1 cellular context compared by ENCODE assay signal in the genomic region with DNA sequence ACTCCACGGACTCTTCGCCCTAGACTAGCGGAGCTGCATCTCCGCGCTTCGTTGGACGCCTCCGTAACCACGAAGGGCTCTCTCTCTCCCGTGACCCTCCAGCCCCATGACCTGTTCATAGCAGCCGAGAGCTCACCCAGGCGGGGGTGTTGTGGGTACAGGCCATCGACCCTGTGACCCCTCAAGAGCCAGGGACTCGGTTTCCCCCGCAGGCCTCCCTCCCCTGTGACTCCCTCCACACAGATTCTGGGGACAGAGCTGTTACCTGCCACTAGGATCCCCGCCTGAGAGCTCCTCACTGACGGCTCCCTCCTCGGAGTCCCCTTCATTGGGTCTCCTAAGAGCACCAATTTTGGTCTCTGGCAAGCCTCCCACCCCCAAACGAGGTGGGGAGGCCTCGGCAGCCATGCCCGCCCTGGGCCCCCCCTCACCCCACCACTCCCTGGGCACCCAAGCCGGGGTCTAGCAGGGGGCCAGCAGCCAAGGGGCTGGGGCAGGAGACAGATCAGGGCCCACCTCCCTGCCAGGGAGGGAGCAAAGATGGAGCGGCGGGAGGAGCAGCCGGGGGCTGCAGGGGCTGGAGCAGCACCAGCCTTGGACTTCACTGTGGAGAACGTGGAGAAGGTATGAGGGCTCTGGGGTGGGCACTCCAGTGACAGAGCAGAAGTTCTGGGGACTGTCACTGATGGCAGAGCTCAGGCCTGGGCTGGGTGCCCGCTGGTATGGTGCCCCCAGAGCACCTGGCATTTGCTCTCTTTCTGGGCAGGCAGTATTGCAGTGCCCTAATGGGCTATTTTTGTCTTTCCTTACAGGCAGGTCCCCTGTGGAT.
TF ChIP-seq lines count a peak whose summit lies in the region.

No MANE protein-coding gene starts in this region.

TF ChIP-seq in K562, 482 proteins besides CTCF, POLR2A, EP300 and RAD21 (continued from another document):
- TF ChIP-seq, protein P1, sequence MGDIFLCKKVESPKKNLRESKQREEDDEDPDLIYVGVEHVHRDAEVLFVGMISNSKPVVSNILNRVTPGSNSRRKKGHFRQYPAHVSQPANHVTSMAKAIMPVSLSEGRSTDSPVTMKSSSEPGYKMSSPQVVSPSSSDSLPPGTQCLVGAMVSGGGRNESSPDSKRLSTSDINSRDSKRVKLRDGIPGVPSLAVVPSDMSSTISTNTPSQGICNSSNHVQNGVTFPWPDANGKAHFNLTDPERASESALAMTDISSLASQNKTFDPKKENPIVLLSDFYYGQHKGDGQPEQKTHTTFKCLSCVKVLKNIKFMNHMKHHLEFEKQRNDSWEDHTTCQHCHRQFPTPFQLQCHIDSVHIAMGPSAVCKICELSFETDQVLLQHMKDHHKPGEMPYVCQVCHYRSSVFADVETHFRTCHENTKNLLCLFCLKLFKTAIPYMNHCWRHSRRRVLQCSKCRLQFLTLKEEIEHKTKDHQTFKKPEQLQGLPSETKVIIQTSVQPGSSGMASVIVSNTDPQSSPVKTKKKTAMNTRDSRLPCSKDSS (IDR thresholded peaks at IDR 0.05; ENCODE audit: low read depth, partially characterized antibody), result no peak
- TF ChIP-seq, protein P2, sequence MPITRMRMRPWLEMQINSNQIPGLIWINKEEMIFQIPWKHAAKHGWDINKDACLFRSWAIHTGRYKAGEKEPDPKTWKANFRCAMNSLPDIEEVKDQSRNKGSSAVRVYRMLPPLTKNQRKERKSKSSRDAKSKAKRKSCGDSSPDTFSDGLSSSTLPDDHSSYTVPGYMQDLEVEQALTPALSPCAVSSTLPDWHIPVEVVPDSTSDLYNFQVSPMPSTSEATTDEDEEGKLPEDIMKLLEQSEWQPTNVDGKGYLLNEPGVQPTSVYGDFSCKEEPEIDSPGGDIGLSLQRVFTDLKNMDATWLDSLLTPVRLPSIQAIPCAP (CRISPR knock-in tag; IDR thresholded peaks at IDR 0.05; ENCODE audit: borderline replicate concordance), result no peak
- no peak for TF ChIP-seq FOXA1 (IDR thresholded peaks at IDR 0.05; ENCODE audit: borderline replicate concordance)
- no peak for TF ChIP-seq FOXO4 (CRISPR knock-in tag; IDR thresholded peaks at IDR 0.05)
- TF ChIP-seq NFE2 (IDR thresholded peaks at IDR 0.05; ENCODE audit: low read depth), result no peak
- peak; percentile 65; the same call in 1 of the 2 replicates for TF ChIP-seq ZNF740 (CRISPR knock-in tag; IDR thresholded peaks at IDR 0.05)
- TF ChIP-seq ZNF740 (tag; IDR thresholded peaks at IDR 0.05), result no peak; a peak in 1 of 4 replicates
- no peak for TF ChIP-seq NFRKB (IDR thresholded peaks at IDR 0.05; ENCODE audit: low read depth)
- no peak for TF ChIP-seq SMAD1 (IDR thresholded peaks at IDR 0.05; ENCODE audit: low read depth, low read length, partially characterized antibody)
- TF ChIP-seq MAFG (tag; conservative IDR thresholded peaks at IDR 0.05), result no peak
- TF ChIP-seq HDAC3 (IDR thresholded peaks at IDR 0.05; ENCODE audit: borderline replicate concordance, partially characterized antibody), result no peak
- peak; percentile 49; the same call in 1 of the 2 replicates for TF ChIP-seq CBFB (CRISPR knock-in tag; IDR thresholded peaks at IDR 0.05)
- TF ChIP-seq ZNF253 (CRISPR knock-in tag; conservative IDR thresholded peaks at IDR 0.05), result no peak
- TF ChIP-seq KLF16 (IDR thresholded peaks at IDR 0.05), result no peak
- no peak for TF ChIP-seq BRD4 (IDR thresholded peaks at IDR 0.05)
- TF ChIP-seq NFYB (IDR thresholded peaks at IDR 0.05; ENCODE audit: extremely low read depth, insufficient read length), result no peak
- TF ChIP-seq, protein P3, sequence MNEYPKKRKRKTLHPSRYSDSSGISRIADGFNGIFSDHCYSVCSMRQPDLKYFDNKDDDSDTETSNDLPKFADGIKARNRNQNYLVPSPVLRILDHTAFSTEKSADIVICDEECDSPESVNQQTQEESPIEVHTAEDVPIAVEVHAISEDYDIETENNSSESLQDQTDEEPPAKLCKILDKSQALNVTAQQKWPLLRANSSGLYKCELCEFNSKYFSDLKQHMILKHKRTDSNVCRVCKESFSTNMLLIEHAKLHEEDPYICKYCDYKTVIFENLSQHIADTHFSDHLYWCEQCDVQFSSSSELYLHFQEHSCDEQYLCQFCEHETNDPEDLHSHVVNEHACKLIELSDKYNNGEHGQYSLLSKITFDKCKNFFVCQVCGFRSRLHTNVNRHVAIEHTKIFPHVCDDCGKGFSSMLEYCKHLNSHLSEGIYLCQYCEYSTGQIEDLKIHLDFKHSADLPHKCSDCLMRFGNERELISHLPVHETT (CRISPR knock-in tag; conservative IDR thresholded peaks at IDR 0.05 in 1 of 2, IDR thresholded peaks at IDR 0.05 in 1 of 2), result 0 out of 4 replicates have a peak, but pooled peaks of 1 of the 2 experiments have one; percentile 10
- TF ChIP-seq RFX7 (CRISPR knock-in tag; IDR thresholded peaks at IDR 0.05), result no peak
- TF ChIP-seq SMARCA4 (IDR thresholded peaks at IDR 0.05), result 0 out of 2 replicates have a peak, but pooled peaks have one; percentile 15
- TF ChIP-seq TGIF2 (CRISPR knock-in tag; IDR thresholded peaks at IDR 0.05), result no peak
- TF ChIP-seq, protein P4, sequence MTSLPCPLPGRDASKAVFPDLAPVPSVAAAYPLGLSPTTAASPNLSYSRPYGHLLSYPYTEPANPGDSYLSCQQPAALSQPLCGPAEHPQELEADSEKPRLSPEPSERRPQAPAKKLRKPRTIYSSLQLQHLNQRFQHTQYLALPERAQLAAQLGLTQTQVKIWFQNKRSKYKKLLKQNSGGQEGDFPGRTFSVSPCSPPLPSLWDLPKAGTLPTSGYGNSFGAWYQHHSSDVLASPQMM (CRISPR knock-in tag; IDR thresholded peaks at IDR 0.05), result no peak
- TF ChIP-seq, protein P5, sequence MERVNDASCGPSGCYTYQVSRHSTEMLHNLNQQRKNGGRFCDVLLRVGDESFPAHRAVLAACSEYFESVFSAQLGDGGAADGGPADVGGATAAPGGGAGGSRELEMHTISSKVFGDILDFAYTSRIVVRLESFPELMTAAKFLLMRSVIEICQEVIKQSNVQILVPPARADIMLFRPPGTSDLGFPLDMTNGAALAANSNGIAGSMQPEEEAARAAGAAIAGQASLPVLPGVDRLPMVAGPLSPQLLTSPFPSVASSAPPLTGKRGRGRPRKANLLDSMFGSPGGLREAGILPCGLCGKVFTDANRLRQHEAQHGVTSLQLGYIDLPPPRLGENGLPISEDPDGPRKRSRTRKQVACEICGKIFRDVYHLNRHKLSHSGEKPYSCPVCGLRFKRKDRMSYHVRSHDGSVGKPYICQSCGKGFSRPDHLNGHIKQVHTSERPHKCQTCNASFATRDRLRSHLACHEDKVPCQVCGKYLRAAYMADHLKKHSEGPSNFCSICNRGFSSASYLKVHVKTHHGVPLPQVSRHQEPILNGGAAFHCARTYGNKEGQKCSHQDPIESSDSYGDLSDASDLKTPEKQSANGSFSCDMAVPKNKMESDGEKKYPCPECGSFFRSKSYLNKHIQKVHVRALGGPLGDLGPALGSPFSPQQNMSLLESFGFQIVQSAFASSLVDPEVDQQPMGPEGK (CRISPR knock-in tag; IDR thresholded peaks at IDR 0.05; ENCODE audit: borderline replicate concordance), result no peak
- no peak for TF ChIP-seq ZNF124 (CRISPR knock-in tag; IDR thresholded peaks at IDR 0.05)
- no peak for TF ChIP-seq ZFP1 (CRISPR knock-in tag; IDR thresholded peaks at IDR 0.05)
- TF ChIP-seq DPF2 (IDR thresholded peaks at IDR 0.05), result peak; percentile 32; the same call in 1 of the 2 replicates
- TF ChIP-seq, protein P6, sequence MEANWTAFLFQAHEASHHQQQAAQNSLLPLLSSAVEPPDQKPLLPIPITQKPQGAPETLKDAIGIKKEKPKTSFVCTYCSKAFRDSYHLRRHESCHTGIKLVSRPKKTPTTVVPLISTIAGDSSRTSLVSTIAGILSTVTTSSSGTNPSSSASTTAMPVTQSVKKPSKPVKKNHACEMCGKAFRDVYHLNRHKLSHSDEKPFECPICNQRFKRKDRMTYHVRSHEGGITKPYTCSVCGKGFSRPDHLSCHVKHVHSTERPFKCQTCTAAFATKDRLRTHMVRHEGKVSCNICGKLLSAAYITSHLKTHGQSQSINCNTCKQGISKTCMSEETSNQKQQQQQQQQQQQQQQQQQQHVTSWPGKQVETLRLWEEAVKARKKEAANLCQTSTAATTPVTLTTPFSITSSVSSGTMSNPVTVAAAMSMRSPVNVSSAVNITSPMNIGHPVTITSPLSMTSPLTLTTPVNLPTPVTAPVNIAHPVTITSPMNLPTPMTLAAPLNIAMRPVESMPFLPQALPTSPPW (CRISPR knock-in tag; IDR thresholded peaks at IDR 0.05), result no peak
- peak; percentile 30 for TF ChIP-seq CHD1 (IDR thresholded peaks at IDR 0.05; ENCODE audit: low read length)
- peak; percentile 17; the same call in 1 of the 2 replicates for TF ChIP-seq ERF (CRISPR knock-in tag; IDR thresholded peaks at IDR 0.05)
- TF ChIP-seq TCFL5 (CRISPR knock-in tag; conservative IDR thresholded peaks at IDR 0.05), result no peak
- no peak for TF ChIP-seq KAT8 (IDR thresholded peaks at IDR 0.05; ENCODE audit: low read depth)
- TF ChIP-seq NFIX (CRISPR knock-in tag; IDR thresholded peaks at IDR 0.05; ENCODE audit: low read depth), result no peak
- TF ChIP-seq, protein P7, sequence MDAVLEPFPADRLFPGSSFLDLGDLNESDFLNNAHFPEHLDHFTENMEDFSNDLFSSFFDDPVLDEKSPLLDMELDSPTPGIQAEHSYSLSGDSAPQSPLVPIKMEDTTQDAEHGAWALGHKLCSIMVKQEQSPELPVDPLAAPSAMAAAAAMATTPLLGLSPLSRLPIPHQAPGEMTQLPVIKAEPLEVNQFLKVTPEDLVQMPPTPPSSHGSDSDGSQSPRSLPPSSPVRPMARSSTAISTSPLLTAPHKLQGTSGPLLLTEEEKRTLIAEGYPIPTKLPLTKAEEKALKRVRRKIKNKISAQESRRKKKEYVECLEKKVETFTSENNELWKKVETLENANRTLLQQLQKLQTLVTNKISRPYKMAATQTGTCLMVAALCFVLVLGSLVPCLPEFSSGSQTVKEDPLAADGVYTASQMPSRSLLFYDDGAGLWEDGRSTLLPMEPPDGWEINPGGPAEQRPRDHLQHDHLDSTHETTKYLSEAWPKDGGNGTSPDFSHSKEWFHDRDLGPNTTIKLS (IDR thresholded peaks at IDR 0.05; ENCODE audit: borderline replicate concordance, low read depth), result no peak
- no peak for TF ChIP-seq NCOA2 (IDR thresholded peaks at IDR 0.05; ENCODE audit: partially characterized antibody in 2 of 2)
- TF ChIP-seq, protein P8, sequence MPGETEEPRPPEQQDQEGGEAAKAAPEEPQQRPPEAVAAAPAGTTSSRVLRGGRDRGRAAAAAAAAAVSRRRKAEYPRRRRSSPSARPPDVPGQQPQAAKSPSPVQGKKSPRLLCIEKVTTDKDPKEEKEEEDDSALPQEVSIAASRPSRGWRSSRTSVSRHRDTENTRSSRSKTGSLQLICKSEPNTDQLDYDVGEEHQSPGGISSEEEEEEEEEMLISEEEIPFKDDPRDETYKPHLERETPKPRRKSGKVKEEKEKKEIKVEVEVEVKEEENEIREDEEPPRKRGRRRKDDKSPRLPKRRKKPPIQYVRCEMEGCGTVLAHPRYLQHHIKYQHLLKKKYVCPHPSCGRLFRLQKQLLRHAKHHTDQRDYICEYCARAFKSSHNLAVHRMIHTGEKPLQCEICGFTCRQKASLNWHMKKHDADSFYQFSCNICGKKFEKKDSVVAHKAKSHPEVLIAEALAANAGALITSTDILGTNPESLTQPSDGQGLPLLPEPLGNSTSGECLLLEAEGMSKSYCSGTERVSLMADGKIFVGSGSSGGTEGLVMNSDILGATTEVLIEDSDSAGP (CRISPR knock-in tag; IDR thresholded peaks at IDR 0.05), result no peak
- TF ChIP-seq NCOA1 (IDR thresholded peaks at IDR 0.05; ENCODE audit: low read depth), result 0 out of 2 replicates have a peak, but pooled peaks have one; percentile 12
- TF ChIP-seq MTA3 (IDR thresholded peaks at IDR 0.05; ENCODE audit: borderline replicate concordance), result peak; percentile 1; the same call in 1 of the 2 replicates
- TF ChIP-seq SP2 (IDR thresholded peaks at IDR 0.05; ENCODE audit: extremely low read depth, low read depth, low read length, poor library complexity, severe bottlenecking), result no peak
TF ChIP-seq in K562: peak in this region for 20.
